1 cellular context compared by ENCODE assay signal in the genomic region with DNA sequence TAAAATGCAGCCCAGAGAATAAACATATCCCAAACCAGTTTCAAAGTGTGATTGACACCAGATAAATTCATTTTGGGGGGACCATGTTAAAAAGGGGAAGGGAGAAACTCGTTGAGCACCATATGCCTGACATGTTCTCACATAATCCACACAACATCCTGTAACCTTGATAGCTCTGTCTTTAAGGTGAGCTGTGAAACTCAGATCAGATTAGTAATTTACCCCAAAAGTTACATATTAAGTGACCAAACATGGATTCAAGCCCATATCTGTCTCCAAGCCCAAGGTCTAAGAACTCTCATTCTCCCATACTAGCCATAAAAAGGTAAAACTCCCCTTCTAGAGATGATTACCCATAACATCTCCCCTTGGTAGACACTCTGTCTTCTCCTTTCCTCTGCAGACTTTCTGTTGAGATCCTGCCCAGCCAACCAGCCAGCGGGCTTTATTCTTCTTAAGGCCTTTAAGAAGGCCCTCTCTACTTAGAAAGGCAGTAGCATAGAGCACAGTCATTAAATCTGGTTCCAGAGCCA.
TF ChIP-seq lines count a peak whose summit lies in the region.

No MANE protein-coding gene starts in this region.

TF ChIP-seq in GM12878, 131 proteins besides CTCF, POLR2A, EP300 and RAD21 (continued from another document):
- TF ChIP-seq, protein P1, sequence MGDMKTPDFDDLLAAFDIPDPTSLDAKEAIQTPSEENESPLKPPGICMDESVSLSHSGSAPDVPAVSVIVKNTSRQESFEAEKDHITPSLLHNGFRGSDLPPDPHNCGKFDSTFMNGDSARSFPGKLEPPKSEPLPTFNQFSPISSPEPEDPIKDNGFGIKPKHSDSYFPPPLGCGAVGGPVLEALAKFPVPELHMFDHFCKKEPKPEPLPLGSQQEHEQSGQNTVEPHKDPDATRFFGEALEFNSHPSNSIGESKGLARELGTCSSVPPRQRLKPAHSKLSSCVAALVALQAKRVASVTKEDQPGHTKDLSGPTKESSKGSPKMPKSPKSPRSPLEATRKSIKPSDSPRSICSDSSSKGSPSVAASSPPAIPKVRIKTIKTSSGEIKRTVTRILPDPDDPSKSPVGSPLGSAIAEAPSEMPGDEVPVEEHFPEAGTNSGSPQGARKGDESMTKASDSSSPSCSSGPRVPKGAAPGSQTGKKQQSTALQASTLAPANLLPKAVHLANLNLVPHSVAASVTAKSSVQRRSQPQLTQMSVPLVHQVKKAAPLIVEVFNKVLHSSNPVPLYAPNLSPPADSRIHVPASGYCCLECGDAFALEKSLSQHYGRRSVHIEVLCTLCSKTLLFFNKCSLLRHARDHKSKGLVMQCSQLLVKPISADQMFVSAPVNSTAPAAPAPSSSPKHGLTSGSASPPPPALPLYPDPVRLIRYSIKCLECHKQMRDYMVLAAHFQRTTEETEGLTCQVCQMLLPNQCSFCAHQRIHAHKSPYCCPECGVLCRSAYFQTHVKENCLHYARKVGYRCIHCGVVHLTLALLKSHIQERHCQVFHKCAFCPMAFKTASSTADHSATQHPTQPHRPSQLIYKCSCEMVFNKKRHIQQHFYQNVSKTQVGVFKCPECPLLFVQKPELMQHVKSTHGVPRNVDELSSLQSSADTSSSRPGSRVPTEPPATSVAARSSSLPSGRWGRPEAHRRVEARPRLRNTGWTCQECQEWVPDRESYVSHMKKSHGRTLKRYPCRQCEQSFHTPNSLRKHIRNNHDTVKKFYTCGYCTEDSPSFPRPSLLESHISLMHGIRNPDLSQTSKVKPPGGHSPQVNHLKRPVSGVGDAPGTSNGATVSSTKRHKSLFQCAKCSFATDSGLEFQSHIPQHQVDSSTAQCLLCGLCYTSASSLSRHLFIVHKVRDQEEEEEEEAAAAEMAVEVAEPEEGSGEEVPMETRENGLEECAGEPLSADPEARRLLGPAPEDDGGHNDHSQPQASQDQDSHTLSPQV (IDR thresholded peaks at IDR 0.05) = no peak
- TF ChIP-seq NFXL1 (IDR thresholded peaks at IDR 0.05; ENCODE audit: borderline replicate concordance) = no peak
- TF ChIP-seq SPI1 (IDR thresholded peaks at IDR 0.05; ENCODE audit: borderline replicate concordance, insufficient read depth, low read depth, low read length) = peak; percentile 43; the same call in 1 of the 2 replicates
- TF ChIP-seq, protein P2, sequence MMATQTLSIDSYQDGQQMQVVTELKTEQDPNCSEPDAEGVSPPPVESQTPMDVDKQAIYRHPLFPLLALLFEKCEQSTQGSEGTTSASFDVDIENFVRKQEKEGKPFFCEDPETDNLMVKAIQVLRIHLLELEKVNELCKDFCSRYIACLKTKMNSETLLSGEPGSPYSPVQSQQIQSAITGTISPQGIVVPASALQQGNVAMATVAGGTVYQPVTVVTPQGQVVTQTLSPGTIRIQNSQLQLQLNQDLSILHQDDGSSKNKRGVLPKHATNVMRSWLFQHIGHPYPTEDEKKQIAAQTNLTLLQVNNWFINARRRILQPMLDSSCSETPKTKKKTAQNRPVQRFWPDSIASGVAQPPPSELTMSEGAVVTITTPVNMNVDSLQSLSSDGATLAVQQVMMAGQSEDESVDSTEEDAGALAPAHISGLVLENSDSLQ (IDR thresholded peaks at IDR 0.05) = peak; percentile 78
- TF ChIP-seq WRNIP1 (IDR thresholded peaks at IDR 0.05; ENCODE audit: borderline replicate concordance, low read depth, low read length) = no peak
- no peak for TF ChIP-seq BACH1 (IDR thresholded peaks at IDR 0.05; ENCODE audit: borderline replicate concordance)
- no peak for TF ChIP-seq BMI1 (IDR thresholded peaks at IDR 0.05; ENCODE audit: borderline replicate concordance)
TF ChIP-seq in GM12878: peak in this region for 2.
